In genomic region chr3:160935413-160936095, GRCh38 we compare ENCODE assay signal across 23 cellular contexts.
A peak's percentile ranks its signal among the peaks of the same experiment; 100 is the strongest.
DNase-seq lines count a peak whose midpoint lies in the region; ATAC-seq and TF ChIP-seq lines count a peak whose summit lies in the region.
"Had no signal": no experiment of that assay in that cellular context is flagged by ENCODE, and none has a peak within 500 bp of the region (broad histone marks: within the 10 kb centered on the region; RNA-seq: fewer than 3 reads in every experiment).

No MANE protein-coding gene starts in this region.

- H3K4me3 ChIP-seq in NB4 (ENCODE audit: low read depth, low read length) = no peak overlapping the region
- no peak overlapping the region for H3K4me3 ChIP-seq in adrenal gland
- no peak overlapping the region for H3K4me3 ChIP-seq in mesenchymal stem cell (ENCODE audit: insufficient read depth in 1 of 2, low read depth in 1 of 2, low read length in 2 of 2)
- H3K4me3 ChIP-seq in thyroid gland (replicated peaks in 1 of 3) = no peak overlapping the region
- H3K4me3 ChIP-seq: heart right ventricle had no signal

- no peaks in the 10 kb centered on the region for H3K9me3 ChIP-seq in adrenal gland (replicated peaks in 1 of 3)
- H3K9me3 ChIP-seq in mesenchymal stem cell (ENCODE audit: control insufficient read depth, low read length) = no peaks in the 10 kb centered on the region
- H3K9me3 ChIP-seq in thyroid gland = no peaks in the 10 kb centered on the region
- H3K9me3 ChIP-seq: heart right ventricle, SK-N-SH had no signal

- H3K36me3 ChIP-seq in adrenal gland (replicated peaks in 1 of 2) = no peaks in the 10 kb centered on the region
- no peaks in the 10 kb centered on the region for H3K36me3 ChIP-seq in mesenchymal stem cell (ENCODE audit: control insufficient read depth in 1 of 2, insufficient read depth in 2 of 2, low read depth in 1 of 2, low read length in 2 of 2)
- no peaks in the 10 kb centered on the region for H3K36me3 ChIP-seq in thyroid gland
- H3K36me3 ChIP-seq: heart right ventricle had no signal

- no peak overlapping the region for H3K9ac ChIP-seq in mesenchymal stem cell (ENCODE audit: low read length)
- H3K9ac ChIP-seq: SK-N-SH had no signal

- intact Hi-C loops in adrenal gland (cut with DNase I) = no loop called here
- intact Hi-C loops in thyroid gland (cut with DNase I) = no loop called here

- H2AK5ac ChIP-seq in mesenchymal stem cell (ENCODE audit: low read length, severe bottlenecking) = no peak overlapping the region

- TF ChIP-seq POLR2A in NB4 (IDR thresholded peaks at IDR 0.05; ENCODE audit: extremely low read depth, insufficient read length) (no peak), adrenal gland (IDR thresholded peaks at IDR 0.05) (no peak), thyroid gland (IDR thresholded peaks at IDR 0.05) (no peak)

- no peak overlapping the region for H3K4me2 ChIP-seq in mesenchymal stem cell (ENCODE audit: low read length, poor library complexity, severe bottlenecking)
- H3K4me2 ChIP-seq: SK-N-SH had no signal

- no peak overlapping the region for H2AFZ ChIP-seq in mesenchymal stem cell (ENCODE audit: low read depth, low read length)

- H3K18ac ChIP-seq in mesenchymal stem cell (ENCODE audit: low read depth in 1 of 2, low read length in 2 of 2) = no peak overlapping the region

- CTCF ChIA-PET in RWPE1 (lab: Yijun Ruan, JAX) = interaction anchor here (0.5 kb wide), 1 partner anchor 113 kb away, joined by 3 read pairs; no protein-coding TSS in a partner anchor

- no peak overlapping the region for H3K14ac ChIP-seq in mesenchymal stem cell (ENCODE audit: low read length in 2 of 2)

- no peak overlapping the region for H4K91ac ChIP-seq in mesenchymal stem cell (ENCODE audit: low read length)

- no peak overlapping the region for H2BK5ac ChIP-seq in mesenchymal stem cell (ENCODE audit: low read depth, low read length, poor library complexity, severe bottlenecking)

- no peak for ATAC-seq in GM18511 (IDR thresholded peaks at IDR 0.05; ENCODE audit: unreplicated experiment)
- ATAC-seq: activated T-helper 17 cell treated with anti-CD3 and anti-CD28 coated beads, Interleukin-2, amount 50 U/mL, for 72 hours; heart right ventricle; left cardiac atrium had no signal

- H3K79me1 ChIP-seq in mesenchymal stem cell (replicated peaks; ENCODE audit: low read length, poor library complexity, severe bottlenecking) = no peaks in the 10 kb centered on the region

- no peak for TF ChIP-seq CTCF in NB4 (IDR thresholded peaks at IDR 0.05; ENCODE audit: low read depth, low read length)
- no peak for TF ChIP-seq CTCF in adrenal gland (IDR thresholded peaks at IDR 0.05)
- TF ChIP-seq CTCF in RWPE1 (conservative IDR thresholded peaks at IDR 0.05; ENCODE audit: low read depth) = no peak
- no peak for TF ChIP-seq CTCF in thyroid gland (IDR thresholded peaks at IDR 0.05)

- POLR2A ChIA-PET in RWPE1 (lab: Yijun Ruan, JAX; ENCODE audit: low non-redundant PET) = no interaction called here

- no peak overlapping the region for H2BK15ac ChIP-seq in mesenchymal stem cell (ENCODE audit: low read depth, poor library complexity, severe bottlenecking)

- H3K4me1 ChIP-seq in adrenal gland (replicated peaks in 1 of 2) (peaks cover 0 to 12% of the 10 kb centered on the region in 2 donors), mesenchymal stem cell (ENCODE audit: control insufficient read depth, insufficient read depth, low read depth, low read length) (no peaks in the 10 kb centered on the region), thyroid gland (no peaks in the 10 kb centered on the region)

- no peak overlapping the region for H2BK120ac ChIP-seq in mesenchymal stem cell (ENCODE audit: low read depth, low read length)

- DNase-seq in HuH-7 (ENCODE audit: low spot score) = peak; percentile 24
- peak; percentile 19 for DNase-seq in NB4 (ENCODE audit: low read depth)
- peak; percentile 34 to 75 (median 61) for DNase-seq in adrenal gland
- DNase-seq in mesenchymal stem cell = peak; percentile 17
- DNase-seq in RWPE1 (ENCODE audit: low spot score) = no peak
- DNase-seq in thyroid gland = no peak
- no peak for DNase-seq in Ammon's horn (ENCODE audit: low spot score)
- DNase-seq: activated CD8-positive, alpha-beta memory T cell treated with anti-CD3 and anti-CD28 coated beads, Interleukin-2, amount 50 U/mL, for 48 hours; cerebellar nuclear complex; H9; heart right ventricle; Kasumi-1; left cardiac atrium; naive B cell; NCI-H524; NK-92 treated with Interleukin-12 subunit alpha and Interleukin-12 subunit beta, amount 100 ng/mL, for 24 hours; SK-N-SH; stimulated activated CD4-positive, alpha-beta T cell treated with anti-CD3 and anti-CD28 coated beads, Interleukin-4, amount 100 ng/mL, for 1 hour; stimulated activated naive CD4-positive, alpha-beta T cell treated with Interleukin-2 at 50 U/mL for 16 hours had no signal

- H3K23ac ChIP-seq in mesenchymal stem cell (ENCODE audit: low read length in 2 of 2) = no peak overlapping the region

- peak overlapping the region in 3 of 5 donors; percentile 1 to 69 (median 69) for H3K27ac ChIP-seq in adrenal gland
- H3K27ac ChIP-seq in mesenchymal stem cell (ENCODE audit: low read length, poor library complexity, severe bottlenecking) = no peak overlapping the region
- no peak overlapping the region for H3K27ac ChIP-seq in RWPE1
- no peak overlapping the region for H3K27ac ChIP-seq in thyroid gland
- H3K27ac ChIP-seq: C4-2B, epithelial cell of prostate, heart right ventricle had no signal

- no peak overlapping the region for H2BK12ac ChIP-seq in mesenchymal stem cell (ENCODE audit: low read length in 2 of 2)

- no peak overlapping the region for H4K8ac ChIP-seq in mesenchymal stem cell (ENCODE audit: low read length)

- H3K27me3 ChIP-seq in adrenal gland (no peaks in the 10 kb centered on the region), mesenchymal stem cell (ENCODE audit: control insufficient read depth in 1 of 2, insufficient read depth in 1 of 2, low read length in 2 of 2) (no peaks in the 10 kb centered on the region), thyroid gland (no peaks in the 10 kb centered on the region)
- H3K27me3 ChIP-seq: heart right ventricle had no signal

- WGBS in adrenal gland, 4 donors = 54 to 59% (median 57%) methylated on average over 6 of the region's 6 CpGs
- 95% methylated on average over 5 of the region's 6 CpGs for WGBS in mesenchymal stem cell
- WGBS in thyroid gland, 2 donors = 81 to 84% methylated on average over 6 of the region's 6 CpGs

- no peak overlapping the region for H3K4ac ChIP-seq in mesenchymal stem cell (ENCODE audit: low read depth in 1 of 2, low read length in 2 of 2)

Comparison
In these comparisons a context has a peak if more than half of its experiments do, and no peak if none do; other contexts are left out.
1. DNase-seq: peak in HuH-7 (single experiment), NB4 (single experiment), adrenal gland (7 of 7) and mesenchymal stem cell (single experiment); none in RWPE1 (single experiment), thyroid gland (0 of 2) and Ammon's horn (single experiment).
2. H3K27ac ChIP-seq: peak in adrenal gland (3 of 5); none in mesenchymal stem cell (single experiment), RWPE1 (single experiment) and thyroid gland (0 of 3).